ENCODE assay signal across 2 cellular contexts in the genomic region with DNA sequence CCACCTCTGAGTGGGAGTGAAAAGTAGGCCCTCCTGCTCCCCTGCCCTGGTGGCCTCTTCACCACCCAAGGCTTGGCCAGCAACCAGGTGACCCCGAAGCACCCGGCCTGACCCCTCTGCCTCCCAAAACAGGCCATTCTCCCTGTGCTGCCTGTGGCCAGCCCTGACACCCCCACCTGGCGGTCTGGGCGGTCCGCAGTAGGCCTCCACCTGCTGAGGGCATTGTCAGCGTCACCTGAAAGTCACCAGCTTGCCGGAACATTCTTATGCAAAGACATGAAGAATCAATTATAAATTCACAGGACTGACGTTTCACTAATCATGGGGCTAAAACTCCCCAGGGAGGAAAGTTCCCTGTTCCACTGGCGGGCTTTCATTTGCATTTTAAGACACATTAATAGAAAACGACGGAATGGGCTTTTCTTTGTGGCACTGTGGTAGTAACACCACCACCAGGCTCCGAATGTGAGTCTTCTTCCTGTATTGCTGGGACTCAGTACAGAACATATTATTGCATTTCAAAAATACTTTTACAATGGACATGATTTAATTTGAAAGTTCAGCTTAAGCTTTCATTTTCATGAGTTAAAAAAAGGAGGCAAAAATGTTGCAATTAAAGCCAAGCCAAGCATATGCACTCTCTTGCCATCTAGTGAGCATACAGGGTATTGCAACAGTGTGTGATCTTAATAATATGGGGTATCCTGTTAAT.
TF ChIP-seq lines count a peak whose summit lies in the region.

No MANE protein-coding gene starts in this region.

TF ChIP-seq in HCT116, 20 proteins besides CTCF, POLR2A, EP300 and RAD21 (continued from another document):
- TF ChIP-seq, protein P1, sequence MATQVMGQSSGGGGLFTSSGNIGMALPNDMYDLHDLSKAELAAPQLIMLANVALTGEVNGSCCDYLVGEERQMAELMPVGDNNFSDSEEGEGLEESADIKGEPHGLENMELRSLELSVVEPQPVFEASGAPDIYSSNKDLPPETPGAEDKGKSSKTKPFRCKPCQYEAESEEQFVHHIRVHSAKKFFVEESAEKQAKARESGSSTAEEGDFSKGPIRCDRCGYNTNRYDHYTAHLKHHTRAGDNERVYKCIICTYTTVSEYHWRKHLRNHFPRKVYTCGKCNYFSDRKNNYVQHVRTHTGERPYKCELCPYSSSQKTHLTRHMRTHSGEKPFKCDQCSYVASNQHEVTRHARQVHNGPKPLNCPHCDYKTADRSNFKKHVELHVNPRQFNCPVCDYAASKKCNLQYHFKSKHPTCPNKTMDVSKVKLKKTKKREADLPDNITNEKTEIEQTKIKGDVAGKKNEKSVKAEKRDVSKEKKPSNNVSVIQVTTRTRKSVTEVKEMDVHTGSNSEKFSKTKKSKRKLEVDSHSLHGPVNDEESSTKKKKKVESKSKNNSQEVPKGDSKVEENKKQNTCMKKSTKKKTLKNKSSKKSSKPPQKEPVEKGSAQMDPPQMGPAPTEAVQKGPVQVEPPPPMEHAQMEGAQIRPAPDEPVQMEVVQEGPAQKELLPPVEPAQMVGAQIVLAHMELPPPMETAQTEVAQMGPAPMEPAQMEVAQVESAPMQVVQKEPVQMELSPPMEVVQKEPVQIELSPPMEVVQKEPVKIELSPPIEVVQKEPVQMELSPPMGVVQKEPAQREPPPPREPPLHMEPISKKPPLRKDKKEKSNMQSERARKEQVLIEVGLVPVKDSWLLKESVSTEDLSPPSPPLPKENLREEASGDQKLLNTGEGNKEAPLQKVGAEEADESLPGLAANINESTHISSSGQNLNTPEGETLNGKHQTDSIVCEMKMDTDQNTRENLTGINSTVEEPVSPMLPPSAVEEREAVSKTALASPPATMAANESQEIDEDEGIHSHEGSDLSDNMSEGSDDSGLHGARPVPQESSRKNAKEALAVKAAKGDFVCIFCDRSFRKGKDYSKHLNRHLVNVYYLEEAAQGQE (IDR thresholded peaks at IDR 0.05; ENCODE audit: low read depth): no peak

TF ChIP-seq in SK-N-SH, 30 proteins besides CTCF, POLR2A, EP300 and RAD21 (continued from another document):
- TF ChIP-seq, protein P2, sequence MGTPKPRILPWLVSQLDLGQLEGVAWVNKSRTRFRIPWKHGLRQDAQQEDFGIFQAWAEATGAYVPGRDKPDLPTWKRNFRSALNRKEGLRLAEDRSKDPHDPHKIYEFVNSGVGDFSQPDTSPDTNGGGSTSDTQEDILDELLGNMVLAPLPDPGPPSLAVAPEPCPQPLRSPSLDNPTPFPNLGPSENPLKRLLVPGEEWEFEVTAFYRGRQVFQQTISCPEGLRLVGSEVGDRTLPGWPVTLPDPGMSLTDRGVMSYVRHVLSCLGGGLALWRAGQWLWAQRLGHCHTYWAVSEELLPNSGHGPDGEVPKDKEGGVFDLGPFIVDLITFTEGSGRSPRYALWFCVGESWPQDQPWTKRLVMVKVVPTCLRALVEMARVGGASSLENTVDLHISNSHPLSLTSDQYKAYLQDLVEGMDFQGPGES (IDR thresholded peaks at IDR 0.05; ENCODE audit: low read depth, low read length): no peak
- TF ChIP-seq SIN3A (IDR thresholded peaks at IDR 0.05; ENCODE audit: borderline replicate concordance, low read depth, low read length) (no peak), SMC3 (IDR thresholded peaks at IDR 0.05; ENCODE audit: low read depth, low read length) (peak; percentile 71)
